1 cellular context compared by ENCODE assay signal in genomic region chr4:185086053-185086452, GRCh38.
A peak's percentile ranks its signal among the peaks of the same experiment; 100 is the strongest.
TF ChIP-seq lines count a peak whose summit lies in the region.

No MANE protein-coding gene starts in this region.

TF ChIP-seq in GM23338, 12 proteins besides CTCF, POLR2A, EP300 and RAD21:
- TF ChIP-seq REST (IDR thresholded peaks at IDR 0.05; ENCODE audit: unreplicated experiment) = peak; percentile 63
- TF ChIP-seq ZNF462 (CRISPR knock-in tag; IDR thresholded peaks at IDR 0.05) = no peak
